ENCODE assay signal across 12 cellular contexts in the genomic region with DNA sequence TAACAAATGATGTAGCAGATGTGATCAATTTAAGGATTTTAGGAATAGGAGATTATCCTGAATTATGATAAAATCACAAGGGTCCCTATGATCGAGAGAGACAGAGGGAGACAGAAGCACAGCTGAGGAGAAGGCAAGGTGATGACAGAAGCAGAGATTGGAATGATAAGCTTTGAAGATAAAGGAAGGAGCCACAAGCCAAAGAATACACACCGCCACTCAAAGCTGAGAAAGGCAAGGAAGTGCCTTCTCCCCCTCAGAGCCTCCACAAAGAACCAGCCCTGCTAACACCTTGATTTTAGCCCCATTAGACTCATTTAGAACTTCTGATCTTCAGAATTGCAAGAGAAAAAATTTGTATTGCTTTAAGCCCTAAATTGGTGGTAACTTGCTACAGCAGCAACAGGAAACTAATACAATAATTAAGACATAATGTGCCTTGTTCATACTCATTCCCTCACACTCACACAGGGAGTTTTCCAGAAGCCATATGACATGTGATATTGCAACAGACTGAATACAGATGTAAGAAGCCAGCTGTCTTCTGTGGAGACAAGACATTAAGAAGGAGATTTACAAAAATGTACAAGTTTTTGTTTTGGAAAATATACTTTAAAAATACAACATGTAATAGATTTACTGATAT. TPM values are rescaled to one million over a fixed set of nuclear protein-coding genes. Genes with fewer than 3 reads are reported as not detected.
A peak's percentile ranks its signal among the peaks of the same experiment; 100 is the strongest.
DNase-seq lines count a peak whose midpoint lies in the region; ATAC-seq and TF ChIP-seq lines count a peak whose summit lies in the region.
"Had no signal": no experiment of that assay in that cellular context is flagged by ENCODE, and none has a peak within 500 bp of the region (broad histone marks: within the 10 kb centered on the region; RNA-seq: fewer than 3 reads in every experiment).

No MANE protein-coding gene starts in this region.

- H3K56ac ChIP-seq in mesendoderm (ENCODE audit: low read length), result no peak overlapping the region

- ATAC-seq in HG02970 (IDR thresholded peaks at IDR 0.05; ENCODE audit: low FRiP score, unreplicated experiment), result no peak
- ATAC-seq in GM21576 (IDR thresholded peaks at IDR 0.05; ENCODE audit: unreplicated experiment), result no peak
- ATAC-seq: left colon, Panc1 had no signal

- no peak overlapping the region for H3K27ac ChIP-seq in brain microvascular endothelial cell
- H3K27ac ChIP-seq in mesendoderm (ENCODE audit: low read depth, low read length), result no peak overlapping the region

- no peak overlapping the region for H2BK15ac ChIP-seq in mesendoderm (replicated peaks; ENCODE audit: low read depth)

- H2BK5ac ChIP-seq in mesendoderm (ENCODE audit: low read length), result no peak overlapping the region

- H3K18ac ChIP-seq in mesendoderm (ENCODE audit: low read length), result no peak overlapping the region

- peaks cover 6% of the 10 kb centered on the region for H3K4me1 ChIP-seq in mesendoderm (ENCODE audit: control insufficient read depth, low read depth, low read length)

- H3K27me3 ChIP-seq in brain microvascular endothelial cell (replicated peaks), result no peaks in the 10 kb centered on the region
- no peaks in the 10 kb centered on the region for H3K27me3 ChIP-seq in mesendoderm (ENCODE audit: insufficient read depth, low read length, poor library complexity)

- H3K23ac ChIP-seq in mesendoderm (ENCODE audit: low read length), result no peak overlapping the region

- no peak overlapping the region for H2BK120ac ChIP-seq in mesendoderm (ENCODE audit: low read depth, low read length)

- peak; percentile 72 for DNase-seq in AG10803 (ENCODE audit: low read depth)
- DNase-seq in Jurkat, Clone E6-1 (ENCODE audit: low read depth, low spot score), result peak; percentile 72
- DNase-seq in brain microvascular endothelial cell, result peak; percentile 53
- DNase-seq in mesendoderm, result peak; percentile 66
- DNase-seq in NCI-H748 treated with DMSO at 0.1 percent for 48 hours (lab: John Stamatoyannopoulos, UW), result no peak
- no peak for DNase-seq in GM19238 (ENCODE audit: insufficient read length, low spot score)
- DNase-seq: activated CD4-positive, alpha-beta T cell treated with anti-CD3 and anti-CD28 coated beads for 48 hours; DMS153; left colon had no signal

- H3K9ac ChIP-seq in mesendoderm (ENCODE audit: low read length), result no peak overlapping the region

- no peak overlapping the region for H3K4me3 ChIP-seq in AG10803 (ENCODE audit: low read length)
- no peak overlapping the region for H3K4me3 ChIP-seq in Jurkat, Clone E6-1 (ENCODE audit: low read length)
- no peak overlapping the region for H3K4me3 ChIP-seq in brain microvascular endothelial cell (ENCODE audit: low read depth, low read length)
- no peak overlapping the region for H3K4me3 ChIP-seq in mesendoderm (ENCODE audit: low read length)

- no peak overlapping the region for H2AK5ac ChIP-seq in mesendoderm (ENCODE audit: low read length)

- WGBS in mesendoderm (ENCODE audit: extremely low coverage, insufficient coverage, low lambda C conversion rate), result no CpG with 5 or more reads among the region's 2 CpGs

- H3K4ac ChIP-seq in mesendoderm (ENCODE audit: low read depth, low read length), result no peak overlapping the region

- no peaks in the 10 kb centered on the region for H3K79me1 ChIP-seq in mesendoderm (ENCODE audit: low read length)

- no peak overlapping the region for H4K5ac ChIP-seq in mesendoderm (ENCODE audit: low read length)

- no peak overlapping the region for H3K4me2 ChIP-seq in mesendoderm (ENCODE audit: low read length)

- no peak overlapping the region for H4K8ac ChIP-seq in mesendoderm (ENCODE audit: low read depth, low read length)

- H3K79me2 ChIP-seq in mesendoderm (ENCODE audit: control insufficient read depth, insufficient read depth, low read length), result no peaks in the 10 kb centered on the region

- in situ Hi-C loops in brain microvascular endothelial cell (cut with HindIII; ENCODE audit: low pct_ligation_motif_present, low sequenced_read_pairs), result no loop called here

- TF ChIP-seq CTCF in AG10803 (conservative IDR thresholded peaks at IDR 0.05; ENCODE audit: low read length), result no peak
- TF ChIP-seq CTCF in brain microvascular endothelial cell (IDR thresholded peaks at IDR 0.05; ENCODE audit: low read depth, low read length, missing control alignments), result no peak

- H3K36me3 ChIP-seq in brain microvascular endothelial cell (replicated peaks) (no peaks in the 10 kb centered on the region), mesendoderm (ENCODE audit: control insufficient read depth, insufficient read depth, low read length) (no peaks in the 10 kb centered on the region)

RNA-seq across cellular contexts. Expression of a gene that starts 38.2 kb away (rescaled TPM):
- polyA plus RNA-seq in Jurkat, Clone E6-1 (2012; ENCODE audit: insufficient read depth, insufficient read length), result 2.6 TPM
- 1.0 TPM for polyA plus RNA-seq in mesendoderm (2013, experiment 1 of 2)
- polyA plus RNA-seq in mesendoderm (2013, experiment 2 of 2), result 1.1 TPM

Comparison
In these comparisons a context has a peak if more than half of its experiments do, and no peak if none do; other contexts are left out.
1. DNase-seq: peak in AG10803 (single experiment), Jurkat, Clone E6-1 (single experiment), brain microvascular endothelial cell (single experiment) and mesendoderm (single experiment); none in NCI-H748 treated with DMSO at 0.1 percent for 48 hours (single experiment) and GM19238 (single experiment).